ENCODE assay signal across 14 cellular contexts in genomic region chr20:49545572-49545971, GRCh38. TPM values are rescaled to one million over a fixed set of nuclear protein-coding genes. Genes with fewer than 3 reads are reported as not detected.
DNase-seq lines count a peak whose midpoint lies in the region; ATAC-seq and TF ChIP-seq lines count a peak whose summit lies in the region.
"Had no signal": no experiment of that assay in that cellular context is flagged by ENCODE, and none has a peak within 500 bp of the region (broad histone marks: within the 10 kb centered on the region; RNA-seq: fewer than 3 reads in every experiment).

No MANE protein-coding gene starts in this region.

- H3K4me1 ChIP-seq in A673 (ENCODE audit: insufficient read depth, low read length, poor library complexity, severe bottlenecking), result no peaks in the 10 kb centered on the region
- peaks cover 3% of the 10 kb centered on the region; the same call in 1 of the 2 replicates for H3K4me1 ChIP-seq in OCI-LY3 (ENCODE audit: low read length)

- peaks cover 6% of the 10 kb centered on the region for H3K9me3 ChIP-seq in A673 (ENCODE audit: low read depth, low read length, poor library complexity, severe bottlenecking)
- peaks cover 8% of the 10 kb centered on the region for H3K9me3 ChIP-seq in OCI-LY3 (ENCODE audit: insufficient read depth, low read length)

- H3K27ac ChIP-seq in A673 (ENCODE audit: low read depth, low read length, poor library complexity, severe bottlenecking) (no peak overlapping the region), OCI-LY3 (ENCODE audit: low read length) (no peak overlapping the region)

- TF ChIP-seq CTCF in A673 (conservative IDR thresholded peaks at IDR 0.05; ENCODE audit: low read depth, low read length) (peak; percentile 31; the same call in 1 of the 2 replicates), GM06990 (IDR thresholded peaks at IDR 0.05; ENCODE audit: insufficient read depth, low read length, poor library complexity, severe bottlenecking) (peak; percentile 8), OCI-LY3 (IDR thresholded peaks at IDR 0.05; ENCODE audit: low read depth, low read length) (peak; percentile 48), epithelial cell of esophagus (IDR thresholded peaks at IDR 0.05; ENCODE audit: insufficient read depth, low read depth, low read length, missing control alignments) (peak; percentile 11)

- no peak for ATAC-seq in left colon
- no peak for ATAC-seq in activated naive CD8-positive, alpha-beta T cell treated with anti-CD3 and anti-CD28 coated beads, Interleukin-2, amount 50 U/mL, for 24 hours
- ATAC-seq: CD8-positive, alpha-beta T cell had no signal

- peaks cover 22% of the 10 kb centered on the region for H3K4me1 Mint-ChIP-seq in activated naive CD8-positive, alpha-beta T cell treated with anti-CD3 and anti-CD28 coated beads, Interleukin-2, amount 50 U/mL, for 24 hours

- no peak overlapping the region for H3K4me3 Mint-ChIP-seq in activated naive CD8-positive, alpha-beta T cell treated with anti-CD3 and anti-CD28 coated beads, Interleukin-2, amount 50 U/mL, for 24 hours
- H3K4me3 Mint-ChIP-seq: CD8-positive, alpha-beta T cell had no signal

- H3K4me3 ChIP-seq in A673 (ENCODE audit: low read depth, low read length, poor library complexity, severe bottlenecking), result no peak overlapping the region
- H3K4me3 ChIP-seq in GM06990 (replicated peaks; ENCODE audit: low read depth, low read length), result no peak overlapping the region
- H3K4me3 ChIP-seq in OCI-LY3 (ENCODE audit: low read length), result no peak overlapping the region
- no peak overlapping the region for H3K4me3 ChIP-seq in epithelial cell of esophagus (ENCODE audit: low read length)
- H3K4me3 ChIP-seq: lung had no signal

- no peak overlapping the region for H3K9ac ChIP-seq in OCI-LY3 (ENCODE audit: low read length)

- peaks cover 15% of the 10 kb centered on the region for H3K9me3 Mint-ChIP-seq in activated naive CD8-positive, alpha-beta T cell treated with anti-CD3 and anti-CD28 coated beads, Interleukin-2, amount 50 U/mL, for 24 hours

- no peak overlapping the region for H3K4me2 ChIP-seq in OCI-LY3 (ENCODE audit: low read length)

- peaks cover 17% of the 10 kb centered on the region for H3K36me3 Mint-ChIP-seq in activated naive CD8-positive, alpha-beta T cell treated with anti-CD3 and anti-CD28 coated beads, Interleukin-2, amount 50 U/mL, for 24 hours (ENCODE audit: low read depth)
- H3K36me3 Mint-ChIP-seq: CD8-positive, alpha-beta T cell had no signal

- no peaks in the 10 kb centered on the region for H4K20me1 ChIP-seq in OCI-LY3 (ENCODE audit: insufficient read depth, low read length)

- no peaks in the 10 kb centered on the region for H3K79me2 ChIP-seq in OCI-LY3 (ENCODE audit: low read length)

- CTCF ChIA-PET in A673 (lab: Charles Lee), result no interaction called here

- BruUV-seq in A673 (replicated peaks; lab: Mats Ljungman, UMichigan), result no TSS peak

- intact Hi-C loops in A673 (cut with micrococcal nuclease; ENCODE audit: unreplicated experiment) (no loop called here), left colon (cut with DNase I, micrococcal nuclease) (loop anchor here in 1 of 2 donors (10.0 kb wide), 1 partner anchor 59 kb away; no protein-coding TSS in a partner anchor), posterior vena cava (cut with DNase I) (loop anchor here in 1 of 2 donors (2.0 to 10.0 kb wide), 2 partner anchors 63 to 309 kb away; no protein-coding TSS in a partner anchor)

- peaks cover 5% of the 10 kb centered on the region for H3K27me3 ChIP-seq in A673 (replicated peaks; ENCODE audit: insufficient read depth, low read depth, low read length, poor library complexity)
- H3K27me3 ChIP-seq in GM06990 (replicated peaks; ENCODE audit: control insufficient read depth, insufficient read depth, low read length), result no peaks in the 10 kb centered on the region; the same call in 1 of the 2 replicates
- peaks cover 20% of the 10 kb centered on the region for H3K27me3 ChIP-seq in OCI-LY3 (ENCODE audit: low read depth, low read length)

- POLR2A ChIA-PET in A673 (lab: Charles Lee; ENCODE audit: low non-redundant PET), result no interaction called here

- peaks cover 5% of the 10 kb centered on the region for H3K27me3 Mint-ChIP-seq in activated naive CD8-positive, alpha-beta T cell treated with anti-CD3 and anti-CD28 coated beads, Interleukin-2, amount 50 U/mL, for 24 hours

- no peak overlapping the region for H2AFZ ChIP-seq in OCI-LY3 (ENCODE audit: low read depth, low read length)

- H3K36me3 ChIP-seq in A673 (ENCODE audit: insufficient read depth, low read length, poor library complexity, severe bottlenecking) (no peaks in the 10 kb centered on the region), GM06990 (ENCODE audit: control insufficient read depth, insufficient read depth, low read length) (no peaks in the 10 kb centered on the region), OCI-LY3 (replicated peaks; ENCODE audit: low read depth, low read length) (no peaks in the 10 kb centered on the region)

- no peak overlapping the region for H3K27ac Mint-ChIP-seq in activated naive CD8-positive, alpha-beta T cell treated with anti-CD3 and anti-CD28 coated beads, Interleukin-2, amount 50 U/mL, for 24 hours
- H3K27ac Mint-ChIP-seq: CD8-positive, alpha-beta T cell had no signal

- DNase-seq in A673 (ENCODE audit: low spot score) (no peak), GM06990 (ENCODE audit: extremely low read depth, insufficient read length) (no peak), epithelial cell of esophagus (ENCODE audit: low read depth) (no peak), left colon (no peak), NCI-H69 (lab: John Stamatoyannopoulos, UW) (no peak), posterior vena cava (ENCODE audit: low spot score) (no peak)
- no peak for DNase-seq in activated naive CD8-positive, alpha-beta T cell treated with anti-CD3 and anti-CD28 coated beads, Interleukin-2, amount 50 U/mL, for 24 hours
- DNase-seq: activated CD4-positive, CD25-positive, alpha-beta regulatory T cell treated with anti-CD3 and anti-CD28 coated beads, Interleukin-2, amount 50 U/mL, for 72 hours; activated naive CD4-positive, alpha-beta T cell; CD8-positive, alpha-beta T cell; NCI-H446; stimulated activated naive CD4-positive, alpha-beta T cell treated with Interleukin-2 at 50 U/mL for 16 hours had no signal

RNA-seq across cellular contexts. Expression of gene PTGIS, which starts 22.4 kb away (rescaled TPM):
- total RNA-seq in A673 (2021), result not detected in 2 replicates
- 10 to 100 TPM in 1 of 2 donors, 1 to 10 TPM in 1; 4.5 to 13.0 TPM for total RNA-seq in left colon
- 100 to 1,000 TPM; 359 to 447 TPM for total RNA-seq in posterior vena cava
- total RNA-seq: CD8-positive, alpha-beta T cell had no signal

Comparison
In these comparisons a context has a peak if more than half of its experiments do, and no peak if none do; other contexts are left out.
1. RNA of gene PTGIS, which starts 22.4 kb away (total RNA-seq): 359 to 447 TPM in posterior vena cava; 4.5 to 13.0 TPM in left colon and not detected in A673; every median in the first group is over 10 times any median in the second.
2. Peak in every context shown above with its lines, with median percentiles within 50 percentile points of each other: CTCF ChIP-seq.